1 cellular context compared by ENCODE assay signal in genomic region chr1:17538010-17538409, GRCh38.
TF ChIP-seq lines count a peak whose summit lies in the region.

No MANE protein-coding gene starts in this region.

TF ChIP-seq in HepG2, 621 proteins besides CTCF, POLR2A, EP300 and RAD21 (continued from another document and continues in another):
- no peak for TF ChIP-seq USF2 (IDR thresholded peaks at IDR 0.05; ENCODE audit: low read depth, low read length)
- TF ChIP-seq USF2 (CRISPR knock-in tag; IDR thresholded peaks at IDR 0.05; ENCODE audit: borderline replicate concordance): no peak
- no peak for TF ChIP-seq MAZ (IDR thresholded peaks at IDR 0.05; ENCODE audit: borderline replicate concordance, low read depth, low read length)
- TF ChIP-seq MAZ (CRISPR knock-in tag; IDR thresholded peaks at IDR 0.05; ENCODE audit: low read depth): no peak
- TF ChIP-seq HNF1A (IDR thresholded peaks at IDR 0.05; ENCODE audit: low read depth): no peak
- TF ChIP-seq HNF1A (CRISPR knock-in tag; IDR thresholded peaks at IDR 0.05; ENCODE audit: borderline replicate concordance): no peak
- TF ChIP-seq ZNF776 (CRISPR knock-in tag; IDR thresholded peaks at IDR 0.05): no peak
- no peak for TF ChIP-seq HNRNPLL (IDR thresholded peaks at IDR 0.05; ENCODE audit: low read depth, low read length, poor library complexity, severe bottlenecking)
- TF ChIP-seq ZNF232 (CRISPR knock-in tag; IDR thresholded peaks at IDR 0.05; ENCODE audit: borderline replicate concordance): no peak
- no peak for TF ChIP-seq KDM5A (IDR thresholded peaks at IDR 0.05; ENCODE audit: borderline replicate concordance, low read length)
- peak; percentile 21; the same call in 1 of the 2 replicates for TF ChIP-seq HOXA3 (CRISPR knock-in tag; IDR thresholded peaks at IDR 0.05)
- TF ChIP-seq MEIS2 (CRISPR knock-in tag; IDR thresholded peaks at IDR 0.05): no peak
- TF ChIP-seq RXRA (CRISPR knock-in tag; IDR thresholded peaks at IDR 0.05): peak; percentile 37; the same call in 1 of the 2 replicates
- no peak for TF ChIP-seq ZSCAN22 (CRISPR knock-in tag; IDR thresholded peaks at IDR 0.05)
- no peak for TF ChIP-seq LCORL (IDR thresholded peaks at IDR 0.05)
- TF ChIP-seq LCORL (CRISPR knock-in tag; IDR thresholded peaks at IDR 0.05): peak; percentile 28; the same call in 1 of the 2 replicates
- peak; percentile 72 for TF ChIP-seq CHD2 (IDR thresholded peaks at IDR 0.05; ENCODE audit: low read depth, low read length)
- TF ChIP-seq PLSCR1 (CRISPR knock-in tag; IDR thresholded peaks at IDR 0.05; ENCODE audit: borderline replicate concordance): no peak
- TF ChIP-seq ZNF256 (CRISPR knock-in tag; conservative IDR thresholded peaks at IDR 0.05): no peak
- TF ChIP-seq ATF7 (IDR thresholded peaks at IDR 0.05): peak; percentile 23; the same call in 1 of the 2 replicates
- no peak for TF ChIP-seq ATF7 (CRISPR knock-in tag; IDR thresholded peaks at IDR 0.05)
- TF ChIP-seq FOXA3 (CRISPR knock-in tag; IDR thresholded peaks at IDR 0.05): no peak
- no peak for TF ChIP-seq ZBTB3 (CRISPR knock-in tag; IDR thresholded peaks at IDR 0.05; ENCODE audit: borderline replicate concordance, low read depth)
- no peak for TF ChIP-seq ZNF768 (CRISPR knock-in tag; IDR thresholded peaks at IDR 0.05)
- TF ChIP-seq ZNF282 (IDR thresholded peaks at IDR 0.05; ENCODE audit: partially characterized antibody): no peak
- no peak for TF ChIP-seq RELA (CRISPR knock-in tag; IDR thresholded peaks at IDR 0.05)
- TF ChIP-seq NFYC (CRISPR knock-in tag; IDR thresholded peaks at IDR 0.05): no peak
- TF ChIP-seq FOXP4 (CRISPR knock-in tag; IDR thresholded peaks at IDR 0.05): no peak
- TF ChIP-seq AGO2 (optimal IDR thresholded peaks at IDR 0.05; ENCODE audit: low read depth, low read length): no peak
- no peak for TF ChIP-seq NFAT5 (CRISPR knock-in tag; IDR thresholded peaks at IDR 0.05)
- peak; percentile 44; the same call in 1 of the 2 replicates for TF ChIP-seq SAP130 (CRISPR knock-in tag; IDR thresholded peaks at IDR 0.05; ENCODE audit: low read depth)
- peak; percentile 53 for TF ChIP-seq RARA (CRISPR knock-in tag; IDR thresholded peaks at IDR 0.05)
- TF ChIP-seq ZNF7 (CRISPR knock-in tag; IDR thresholded peaks at IDR 0.05): no peak
- no peak for TF ChIP-seq ZNF816 (CRISPR knock-in tag; IDR thresholded peaks at IDR 0.05; ENCODE audit: borderline replicate concordance)
- TF ChIP-seq ELK4 (CRISPR knock-in tag; IDR thresholded peaks at IDR 0.05; ENCODE audit: borderline replicate concordance): no peak
- no peak for TF ChIP-seq ZNF275 (CRISPR knock-in tag; IDR thresholded peaks at IDR 0.05; ENCODE audit: borderline replicate concordance)
- TF ChIP-seq ETS1 (CRISPR knock-in tag; IDR thresholded peaks at IDR 0.05): no peak
- TF ChIP-seq GTF3A (CRISPR knock-in tag; conservative IDR thresholded peaks at IDR 0.05): no peak
- no peak for TF ChIP-seq TAF1 (CRISPR knock-in tag; IDR thresholded peaks at IDR 0.05)
- no peak for TF ChIP-seq ZNF577 (CRISPR knock-in tag; IDR thresholded peaks at IDR 0.05; ENCODE audit: borderline replicate concordance, low read depth)
- TF ChIP-seq KLF11 (CRISPR knock-in tag; IDR thresholded peaks at IDR 0.05): no peak
- no peak for TF ChIP-seq DRAP1 (CRISPR knock-in tag; IDR thresholded peaks at IDR 0.05)
- TF ChIP-seq ERF (CRISPR knock-in tag; IDR thresholded peaks at IDR 0.05): no peak
- 0 out of 2 replicates have a peak, but pooled peaks have one; percentile 36 for TF ChIP-seq HBP1 (CRISPR knock-in tag; IDR thresholded peaks at IDR 0.05; ENCODE audit: low read depth)
- no peak for TF ChIP-seq ZNF121 (CRISPR knock-in tag; IDR thresholded peaks at IDR 0.05)
